ENCODE assay signal across 14 cellular contexts in the genomic region with DNA sequence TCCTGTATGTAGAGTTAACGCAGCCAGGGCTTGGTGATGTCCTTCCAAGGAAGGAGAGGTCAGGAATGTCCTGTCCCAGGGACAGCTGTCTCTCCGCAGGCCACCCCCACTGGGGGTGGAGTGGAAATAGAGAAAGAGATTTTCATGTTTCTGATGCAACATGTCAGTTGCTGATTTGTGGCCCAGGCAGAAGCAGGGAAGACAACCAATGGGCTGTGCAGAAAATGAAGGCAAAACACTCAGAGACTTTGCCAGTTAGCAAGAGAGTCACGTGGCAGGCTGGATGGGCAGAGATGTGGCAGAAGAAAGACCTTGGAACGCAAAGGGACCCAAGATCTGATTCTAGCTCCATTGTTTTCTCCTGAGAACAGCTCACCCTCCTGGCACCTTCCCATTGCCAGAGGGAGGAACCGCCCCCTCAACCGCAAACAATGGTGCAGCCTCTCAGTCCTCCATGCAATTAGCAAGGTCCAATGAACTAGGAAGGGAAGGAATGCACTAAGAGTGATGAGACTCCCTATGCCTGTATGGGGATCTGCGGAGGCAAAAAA.
DNase-seq lines count a peak whose midpoint lies in the region; ATAC-seq, FAIRE-seq and TF ChIP-seq lines count a peak whose summit lies in the region.
"Had no signal": no experiment of that assay in that cellular context is flagged by ENCODE, and none has a peak within 500 bp of the region (broad histone marks: within the 10 kb centered on the region; RNA-seq: fewer than 3 reads in every experiment).

No MANE protein-coding gene starts in this region.

- FAIRE-seq in H1 (lab: Jason Lieb, UNC): peak; percentile 39

- peak overlapping the region; percentile 53; the same call in 1 of the 2 replicates for H2BK12ac ChIP-seq in H1 (ENCODE audit: low read depth, low read length)

- H3K23ac ChIP-seq in H1 (ENCODE audit: insufficient read length): no peak overlapping the region

- no peak overlapping the region; the same call in 1 of the 2 replicates for H2BK20ac ChIP-seq in H1 (ENCODE audit: low read length)

- no peak for TF ChIP-seq EP300 in H1 (IDR thresholded peaks at IDR 0.05; ENCODE audit: borderline replicate concordance in 1 of 2, low read depth in 2 of 2, low read length in 2 of 2)

- H3K9me3 Mint-ChIP-seq in mesothelial cell of epicardium: no peaks in the 10 kb centered on the region
- no peaks in the 10 kb centered on the region for H3K9me3 Mint-ChIP-seq in activated naive CD8-positive, alpha-beta T cell treated with anti-CD3 and anti-CD28 coated beads for 36 hours

- peak overlapping the region; percentile 86 for H3K27ac Mint-ChIP-seq in mesothelial cell of epicardium
- no peak overlapping the region for H3K27ac Mint-ChIP-seq in activated naive CD8-positive, alpha-beta T cell treated with anti-CD3 and anti-CD28 coated beads for 36 hours

- peaks cover 3 to 14% (median 8%) of the 10 kb centered on the region in 4 experiments; a peak in 5 of 7 replicates for H3K4me1 ChIP-seq in H1 (replicated peaks in 1 of 4; ENCODE audit: control insufficient read depth in 3 of 4, insufficient read depth in 4 of 4, low read length in 3 of 4)

- H2AFZ ChIP-seq in H1 (ENCODE audit: low read length): no peak overlapping the region

- peaks cover 6 to 15% of the 10 kb centered on the region in 2 experiments for H4K20me1 ChIP-seq in H1 (replicated peaks in 1 of 2; ENCODE audit: control insufficient read depth in 1 of 2, insufficient read depth in 2 of 2, low read length in 2 of 2)
- H4K20me1 ChIP-seq: BLaER1 treated with 17β-estradiol and CSF1 and Interleukin-3, amounts not matched to agents 10 nM and 100 nM had no signal

- 0 out of 2 replicates have a peak overlapping the region, but pooled peaks have one; percentile 20 for H2BK5ac ChIP-seq in H1 (ENCODE audit: low read depth, low read length)

- H3K4me3 ChIP-seq in H1 (ENCODE audit: extremely low read depth in 1 of 4, insufficient read depth in 2 of 4, low read depth in 3 of 4, low read length in 4 of 4): no peak overlapping the region
- H3K4me3 ChIP-seq: BLaER1 treated with 17β-estradiol and CSF1 and Interleukin-3, amounts not matched to agents 10 nM and 100 nM; stomach had no signal

- H3K9ac ChIP-seq in H1 (replicated peaks in 1 of 4; ENCODE audit: extremely low read depth in 1 of 4, low read depth in 3 of 4, low read length in 3 of 4): no peak overlapping the region
- H3K9ac ChIP-seq: BLaER1 treated with 17β-estradiol and CSF1 and Interleukin-3, amounts not matched to agents 10 nM and 100 nM had no signal

- H4K91ac ChIP-seq in H1 (replicated peaks; ENCODE audit: insufficient read length, low read length): no peak overlapping the region

- TF ChIP-seq RAD21 in H1 (IDR thresholded peaks at IDR 0.05 in 1 of 2, conservative IDR thresholded peaks at IDR 0.05 in 1 of 2; ENCODE audit: low read depth in 2 of 2, low read length in 2 of 2): no peak

- peak overlapping the region; percentile 55 for H3K4ac ChIP-seq in H1 (replicated peaks; ENCODE audit: insufficient read length, low read depth, low read length)

- no peak overlapping the region for H4K8ac ChIP-seq in H1 (ENCODE audit: extremely low read depth, insufficient read depth, low read length)

- peak overlapping the region; percentile 55; the same call in 1 of the 2 replicates for H3K18ac ChIP-seq in H1 (ENCODE audit: extremely low read depth, low read length)

- no peaks in the 10 kb centered on the region for H3K36me3 Mint-ChIP-seq in mesothelial cell of epicardium
- H3K36me3 Mint-ChIP-seq in activated naive CD8-positive, alpha-beta T cell treated with anti-CD3 and anti-CD28 coated beads for 36 hours: no peaks in the 10 kb centered on the region

- CTCF ChIA-PET in H1 (lab: Charles Lee; ENCODE audit: partially characterized antibody): interaction anchor here (0.5 to 5.9 kb wide), 26 partner anchors 10 to 478 kb away, joined by 3 to 44 read pairs (median 4); no protein-coding TSS in a partner anchor

- no peak for TF ChIP-seq POLR2A in H1 (IDR thresholded peaks at IDR 0.05; ENCODE audit: control extremely low read depth in 1 of 2, low read depth in 2 of 2, low read length in 2 of 2)

- no peak for ATAC-seq in GM21526 (IDR thresholded peaks at IDR 0.05; ENCODE audit: low FRiP score, unreplicated experiment)

- H3K14ac ChIP-seq in H1 (ENCODE audit: insufficient read length): no peak overlapping the region

- no peak overlapping the region for H2BK15ac ChIP-seq in H1 (ENCODE audit: low read length)

- H3K4me2 ChIP-seq in H1 (ENCODE audit: insufficient read depth in 1 of 2, low read depth in 2 of 2, low read length in 2 of 2): no peak overlapping the region
- H3K4me2 ChIP-seq: BLaER1 treated with 17β-estradiol and CSF1 and Interleukin-3, amounts not matched to agents 10 nM and 100 nM had no signal

- no peaks in the 10 kb centered on the region for H3K9me3 ChIP-seq in H1 (ENCODE audit: insufficient read depth in 2 of 2, low read depth in 1 of 2, low read length in 1 of 2)
- H3K9me3 ChIP-seq: BLaER1 treated with 17β-estradiol and CSF1 and Interleukin-3, amounts not matched to agents 10 nM and 100 nM; stomach had no signal

- H3K23me2 ChIP-seq in H1 (ENCODE audit: low read depth, low read length): peaks cover 4% of the 10 kb centered on the region; the same call in 1 of the 2 replicates

- H3K36me3 ChIP-seq in H1 (ENCODE audit: control insufficient read depth in 2 of 4, insufficient read depth in 4 of 4, low read length in 3 of 4): peaks cover 0 to 32% (median 4%) of the 10 kb centered on the region in 4 experiments; a peak in 4 of 8 replicates
- H3K36me3 ChIP-seq: BLaER1 treated with 17β-estradiol and CSF1 and Interleukin-3, amounts not matched to agents 10 nM and 100 nM; stomach had no signal

- no peak overlapping the region for H2BK120ac ChIP-seq in H1 (replicated peaks; ENCODE audit: low read depth, low read length)

- H2AK5ac ChIP-seq in H1 (ENCODE audit: low read depth, low read length): no peak overlapping the region

- H4K5ac ChIP-seq in H1 (ENCODE audit: insufficient read length, low read depth, low read length): no peak overlapping the region

- no peaks in the 10 kb centered on the region for H3K79me2 ChIP-seq in H1 (ENCODE audit: control insufficient read depth in 1 of 2, insufficient read depth in 2 of 2, low read length in 2 of 2)

- no peak overlapping the region for H3K56ac ChIP-seq in H1 (replicated peaks; ENCODE audit: insufficient read length, low read depth, low read length)

- peaks cover 3% of the 10 kb centered on the region for H3K27me3 Mint-ChIP-seq in mesothelial cell of epicardium (ENCODE audit: low read depth)
- H3K27me3 Mint-ChIP-seq in activated naive CD8-positive, alpha-beta T cell treated with anti-CD3 and anti-CD28 coated beads for 36 hours: peaks cover 6% of the 10 kb centered on the region

- H3K27ac ChIP-seq in H1 (ENCODE audit: low read depth, low read length): no peak overlapping the region
- H3K27ac ChIP-seq: BLaER1 treated with 17β-estradiol and CSF1 and Interleukin-3, amounts not matched to agents 10 nM and 100 nM; stomach had no signal

- no peak overlapping the region for H3K4me3 Mint-ChIP-seq in mesothelial cell of epicardium
- no peak overlapping the region for H3K4me3 Mint-ChIP-seq in activated naive CD8-positive, alpha-beta T cell treated with anti-CD3 and anti-CD28 coated beads for 36 hours

- 0 out of 2 replicates have a peak, but pooled peaks cover 3% of the 10 kb centered on the region for H3K79me1 ChIP-seq in H1 (ENCODE audit: low read depth, low read length)

- 74% methylated on average over 6 of the region's 7 CpGs; no CpG with 5 or more reads in 1 of the 2 experiments for WGBS in H1 (ENCODE audit: extremely low coverage in 1 of 2, insufficient coverage in 1 of 2, insufficient read length in 1 of 2, insufficient replicate concordance in 2 of 2, low coverage in 1 of 2, low lambda C conversion rate in 2 of 2, missing lambda C conversion rate in 1 of 2), 2 experiments

- DNase-seq in Ammon's horn (ENCODE audit: low spot score) (peak; percentile 64), NCI-H1694 (lab: John Stamatoyannopoulos, UW) (peak; percentile 17), H1 (ENCODE audit: low read depth in 1 of 2, low spot score in 2 of 2) (peak; percentile 50 to 51), mesothelial cell of epicardium (ENCODE audit: low spot score in 2 of 2, unreplicated experiment in 2 of 2) (no peak), hippocampal formation (lab: John Stamatoyannopoulos, UW) (no peak), epidermal melanocyte (ENCODE audit: insufficient read length, low spot score) (no peak)
- no peak for DNase-seq in activated naive CD8-positive, alpha-beta T cell treated with anti-CD3 and anti-CD28 coated beads for 36 hours
- DNase-seq: activated CD4-positive, alpha-beta T cell treated with anti-CD3 and anti-CD28 coated beads, Interleukin-2, amount 50 U/mL, for 4 hours; activated naive CD4-positive, alpha-beta T cell treated with anti-CD3 and anti-CD28 coated beads, Interleukin-2, amount 50 U/mL, for 16 hours; dermis blood vessel endothelial cell; NCI-H510A treated with DMSO at 0.1 percent for 48 hours; stomach had no signal

- peaks cover 39% of the 10 kb centered on the region for H3K4me1 Mint-ChIP-seq in mesothelial cell of epicardium
- no peaks in the 10 kb centered on the region for H3K4me1 Mint-ChIP-seq in activated naive CD8-positive, alpha-beta T cell treated with anti-CD3 and anti-CD28 coated beads for 36 hours

- H3K27me3 ChIP-seq in H1 (replicated peaks in 1 of 4; ENCODE audit: control insufficient read depth in 3 of 4, extremely low read depth in 1 of 4, insufficient read depth in 3 of 4, low read length in 3 of 4): no peaks in the 10 kb centered on the region
- H3K27me3 ChIP-seq: BLaER1 treated with 17β-estradiol and CSF1 and Interleukin-3, amounts not matched to agents 10 nM and 100 nM had no signal

- POLR2A ChIA-PET in H1 (lab: Charles Lee; ENCODE audit: partially characterized antibody): interaction anchor here (1.0 to 2.4 kb wide), 3 partner anchors 14 to 27 kb away, joined by 3 to 10 read pairs (median 3); no protein-coding TSS in a partner anchor

- TF ChIP-seq CTCF in H1 (IDR thresholded peaks at IDR 0.05; ENCODE audit: control extremely low read depth in 1 of 3, insufficient read depth in 1 of 3, low read depth in 1 of 3, low read length in 3 of 3) (no peak), mesothelial cell of epicardium (IDR thresholded peaks at IDR 0.05; ENCODE audit: unreplicated experiment) (no peak)

TF ChIP-seq in H1, 55 proteins besides CTCF, POLR2A, EP300 and RAD21:
- TF ChIP-seq NANOG (IDR thresholded peaks at IDR 0.05; ENCODE audit: insufficient read depth, low read depth, low read length, poor library complexity, severe bottlenecking): no peak
- TF ChIP-seq EGR1 (IDR thresholded peaks at IDR 0.05; ENCODE audit: borderline replicate concordance, low read depth, low read length): peak; percentile 32; the same call in 1 of the 2 replicates

Comparison
In these comparisons a context has a peak if more than half of its experiments do, and no peak if none do; other contexts are left out.
1. DNase-seq: peak in Ammon's horn (single experiment), NCI-H1694 (single experiment) and H1 (2 of 2); none in mesothelial cell of epicardium (0 of 2), activated naive CD8-positive, alpha-beta T cell treated with anti-CD3 and anti-CD28 coated beads for 36 hours (single experiment), hippocampal formation (0 of 2) and epidermal melanocyte (single experiment).